13 cellular contexts compared by ENCODE assay signal in the genomic region with DNA sequence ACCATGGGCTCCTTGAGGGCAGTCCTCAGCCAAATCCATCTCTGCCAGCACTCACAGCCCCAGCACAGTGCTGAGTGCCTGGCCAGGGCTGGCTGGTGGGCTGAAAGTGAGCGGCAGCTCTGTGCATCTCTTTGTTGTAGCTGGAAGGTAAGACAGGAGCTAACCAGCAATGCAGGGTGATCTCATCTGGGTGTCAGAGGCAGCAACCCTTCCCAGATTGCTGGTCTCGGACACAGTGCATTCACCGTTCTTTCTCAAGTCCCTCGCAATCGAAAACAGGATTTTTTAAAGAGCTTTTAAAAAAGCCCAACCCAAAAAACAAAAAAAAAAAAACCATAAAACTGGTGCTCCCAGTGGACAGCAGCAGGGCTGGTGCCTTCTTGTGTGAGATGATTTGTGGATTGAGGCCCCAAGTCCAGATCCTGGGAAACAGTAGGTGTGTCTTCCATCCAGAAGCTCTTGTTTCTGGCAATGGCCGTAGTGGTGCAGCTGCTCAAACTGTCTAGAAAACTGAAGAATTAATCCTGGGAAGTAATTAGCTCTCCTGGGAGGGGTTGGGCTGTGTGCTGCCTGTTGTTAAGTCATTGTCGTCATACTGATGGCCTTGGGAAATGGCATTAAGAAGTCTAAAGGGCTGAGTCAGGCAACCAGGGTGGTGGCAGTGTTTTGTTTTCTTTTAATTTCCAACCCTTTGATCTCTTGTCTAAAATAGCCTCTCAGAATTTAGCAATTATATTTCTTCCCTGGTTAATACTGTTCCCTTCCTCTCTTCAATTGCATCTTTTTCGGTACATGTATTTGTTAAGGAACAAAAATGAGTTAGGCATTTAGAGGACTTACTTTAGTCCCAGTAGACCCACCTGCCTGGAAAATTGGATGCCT.
DNase-seq lines count a peak whose midpoint lies in the region; ATAC-seq, FAIRE-seq and TF ChIP-seq lines count a peak whose summit lies in the region.
"Had no signal": no experiment of that assay in that cellular context is flagged by ENCODE, and none has a peak within 500 bp of the region (broad histone marks: within the 10 kb centered on the region; RNA-seq: fewer than 3 reads in every experiment).

No MANE protein-coding gene starts in this region.

- no peaks in the 10 kb centered on the region for H3K9me3 Mint-ChIP-seq in nephron
- H3K9me3 Mint-ChIP-seq: stimulated activated naive B cell treated with anti-CD40 and anti-IgM and Interleukin-4, amounts not matched to agents 10 μg/mL and 1 μg/mL and 100 μg/mL, for 72 hours had no signal

- H4K8ac ChIP-seq in H1 (ENCODE audit: extremely low read depth, insufficient read depth, low read length), result peak overlapping the region; percentile 68; the same call in 1 of the 2 replicates

- H4K5ac ChIP-seq in H1 (ENCODE audit: insufficient read length, low read depth, low read length), result no peak overlapping the region

- no peak for TF ChIP-seq CTCF in H1 (IDR thresholded peaks at IDR 0.05; ENCODE audit: control extremely low read depth in 1 of 3, insufficient read depth in 1 of 3, low read depth in 1 of 3, low read length in 3 of 3)
- no peak for TF ChIP-seq CTCF in nephron (IDR thresholded peaks at IDR 0.05; ENCODE audit: unreplicated experiment in 3 of 3)
- no peak for TF ChIP-seq CTCF in SK-N-SH (IDR thresholded peaks at IDR 0.05)

- no peak overlapping the region for H3K56ac ChIP-seq in H1 (replicated peaks; ENCODE audit: insufficient read length, low read depth, low read length)

- no peak overlapping the region for H3K4ac ChIP-seq in H1 (replicated peaks; ENCODE audit: insufficient read length, low read depth, low read length)

- peaks cover 88% of the 10 kb centered on the region for H3K4me1 Mint-ChIP-seq in nephron
- H3K4me1 Mint-ChIP-seq: stimulated activated naive B cell treated with anti-CD40 and anti-IgM and Interleukin-4, amounts not matched to agents 10 μg/mL and 1 μg/mL and 100 μg/mL, for 72 hours had no signal

- no peak overlapping the region for H3K4me3 ChIP-seq in H1 (ENCODE audit: extremely low read depth in 1 of 4, insufficient read depth in 2 of 4, low read depth in 3 of 4, low read length in 4 of 4)
- H3K4me3 ChIP-seq in SK-N-SH (ENCODE audit: low read depth in 2 of 2, low read length in 1 of 2), result no peak overlapping the region

- H3K27me3 ChIP-seq in H1 (replicated peaks in 1 of 4; ENCODE audit: control insufficient read depth in 3 of 4, extremely low read depth in 1 of 4, insufficient read depth in 3 of 4, low read length in 3 of 4), result no peaks in the 10 kb centered on the region
- H3K27me3 ChIP-seq in SK-N-SH (ENCODE audit: insufficient read depth), result no peaks in the 10 kb centered on the region

- no peak overlapping the region for H3K9ac ChIP-seq in H1 (replicated peaks in 1 of 4; ENCODE audit: extremely low read depth in 1 of 4, low read depth in 3 of 4, low read length in 3 of 4)
- H3K9ac ChIP-seq in SK-N-SH, result no peak overlapping the region

- ATAC-seq in GM21367 (IDR thresholded peaks at IDR 0.05; ENCODE audit: unreplicated experiment), result no peak
- ATAC-seq in GM21526 (IDR thresholded peaks at IDR 0.05; ENCODE audit: low FRiP score, unreplicated experiment), result no peak
- ATAC-seq: stimulated activated naive B cell treated with anti-CD40 and anti-IgM and Interleukin-4, amounts not matched to agents 10 μg/mL and 1 μg/mL and 100 μg/mL, for 72 hours had no signal

- H3K23me2 ChIP-seq in H1 (ENCODE audit: low read depth, low read length), result no peaks in the 10 kb centered on the region

- no peak overlapping the region; the same call in 1 of the 2 replicates for H2BK5ac ChIP-seq in H1 (ENCODE audit: low read depth, low read length)

- H3K4me2 ChIP-seq in H1 (ENCODE audit: insufficient read depth in 1 of 2, low read depth in 2 of 2, low read length in 2 of 2) (no peak overlapping the region), SK-N-SH (no peak overlapping the region)

- CTCF ChIA-PET in H1 (lab: Charles Lee; ENCODE audit: partially characterized antibody) (interaction anchor here (1.4 to 1.5 kb wide), 2 partner anchors 21 to 50 kb away, joined by 3 read pairs; no protein-coding TSS in a partner anchor), SK-N-SH (lab: Yijun Ruan, JAX) (interaction anchor here (1.1 to 1.5 kb wide), 2 partner anchors 23 to 137 kb away, joined by 3 to 6 read pairs; no protein-coding TSS in a partner anchor)

- FAIRE-seq in H1 (lab: Jason Lieb, UNC), result no peak

- TF ChIP-seq RAD21 in H1 (IDR thresholded peaks at IDR 0.05 in 1 of 2, conservative IDR thresholded peaks at IDR 0.05 in 1 of 2; ENCODE audit: low read depth in 2 of 2, low read length in 2 of 2), result no peak
- no peak for TF ChIP-seq RAD21 in SK-N-SH (IDR thresholded peaks at IDR 0.05; ENCODE audit: low read length)

- peak overlapping the region in 1 of 3 experiments; percentile 2 for H3K4me3 Mint-ChIP-seq in nephron
- H3K4me3 Mint-ChIP-seq: stimulated activated naive B cell treated with anti-CD40 and anti-IgM and Interleukin-4, amounts not matched to agents 10 μg/mL and 1 μg/mL and 100 μg/mL, for 72 hours had no signal

- no peak overlapping the region for H3K23ac ChIP-seq in H1 (ENCODE audit: insufficient read length)

- no peaks in the 10 kb centered on the region for H3K79me1 ChIP-seq in H1 (ENCODE audit: low read depth, low read length)

- H2BK20ac ChIP-seq in H1 (ENCODE audit: low read length), result no peak overlapping the region

- no peaks in the 10 kb centered on the region for H3K9me3 ChIP-seq in H1 (ENCODE audit: insufficient read depth in 2 of 2, low read depth in 1 of 2, low read length in 1 of 2)
- no peaks in the 10 kb centered on the region for H3K9me3 ChIP-seq in SK-N-SH

- TF ChIP-seq EP300 in H1 (IDR thresholded peaks at IDR 0.05; ENCODE audit: borderline replicate concordance in 1 of 2, low read depth in 2 of 2, low read length in 2 of 2) (no peak), SK-N-SH (IDR thresholded peaks at IDR 0.05; ENCODE audit: borderline replicate concordance in 1 of 2, low read depth in 1 of 2, low read length in 1 of 2) (no peak)

- H3K79me2 ChIP-seq in H1 (ENCODE audit: control insufficient read depth in 1 of 2, insufficient read depth in 2 of 2, low read length in 2 of 2) (no peaks in the 10 kb centered on the region), SK-N-SH (ENCODE audit: insufficient read depth) (no peaks in the 10 kb centered on the region)

- H2BK15ac ChIP-seq in H1 (ENCODE audit: low read length), result no peak overlapping the region

- DNase-seq in COR-L47 (lab: John Stamatoyannopoulos, UW) (peak; percentile 70), NCI-H2081 treated with DMSO at 0.1 percent for 48 hours (lab: John Stamatoyannopoulos, UW) (peak; percentile 69), H1 (ENCODE audit: low read depth in 1 of 2, low spot score in 2 of 2) (no peak), SIG-M5 (lab: John Stamatoyannopoulos, UW) (no peak), SK-N-SH (no peak)
- DNase-seq: AML-193; mesendoderm; stimulated activated CD4-positive, alpha-beta T cell treated with anti-CD3 and anti-CD28 coated beads, Interleukin-15, amount 100 ng/mL, for 24 hours; stimulated activated naive B cell treated with anti-CD40 and anti-IgM and Interleukin-4, amounts not matched to agents 10 μg/mL and 1 μg/mL and 100 μg/mL, for 72 hours; T-helper 9 cell had no signal

- H2AFZ ChIP-seq in H1 (ENCODE audit: low read length), result no peak overlapping the region
- H2AFZ ChIP-seq in SK-N-SH (ENCODE audit: low read depth), result no peak overlapping the region

- no peaks in the 10 kb centered on the region for H3K36me3 Mint-ChIP-seq in nephron (ENCODE audit: low read depth)
- H3K36me3 Mint-ChIP-seq: stimulated activated naive B cell treated with anti-CD40 and anti-IgM and Interleukin-4, amounts not matched to agents 10 μg/mL and 1 μg/mL and 100 μg/mL, for 72 hours had no signal

- H3K27ac ChIP-seq in H1 (ENCODE audit: low read depth, low read length), result no peak overlapping the region
- H3K27ac ChIP-seq in SK-N-SH (ENCODE audit: low read depth in 2 of 2, low read length in 1 of 2), result no peak overlapping the region

- H3K14ac ChIP-seq in H1 (ENCODE audit: insufficient read length), result no peak overlapping the region

- H3K9me2 ChIP-seq in SK-N-SH, result no peaks in the 10 kb centered on the region

- H3K27me3 Mint-ChIP-seq in nephron (ENCODE audit: low read depth), result peaks cover 19% of the 10 kb centered on the region

- H2BK120ac ChIP-seq in H1 (replicated peaks; ENCODE audit: low read depth, low read length), result no peak overlapping the region

- no peak overlapping the region for H3K18ac ChIP-seq in H1 (ENCODE audit: extremely low read depth, low read length)

- POLR2A ChIA-PET in H1 (lab: Charles Lee; ENCODE audit: partially characterized antibody), result no interaction called here
- POLR2A ChIA-PET in SK-N-SH (lab: Yijun Ruan, JAX), result no interaction called here

- H4K20me1 ChIP-seq in H1 (replicated peaks in 1 of 2; ENCODE audit: control insufficient read depth in 1 of 2, insufficient read depth in 2 of 2, low read length in 2 of 2) (no peaks in the 10 kb centered on the region), SK-N-SH (ENCODE audit: insufficient read depth) (no peaks in the 10 kb centered on the region)

- H2AK5ac ChIP-seq in H1 (ENCODE audit: low read depth, low read length), result no peak overlapping the region

- H3K36me3 ChIP-seq in H1 (ENCODE audit: control insufficient read depth in 2 of 4, insufficient read depth in 4 of 4, low read length in 3 of 4), result no peaks in the 10 kb centered on the region
- no peaks in the 10 kb centered on the region for H3K36me3 ChIP-seq in SK-N-SH (replicated peaks in 1 of 2; ENCODE audit: control insufficient read depth in 1 of 2, insufficient read depth in 2 of 2, low read length in 1 of 2)

- TF ChIP-seq POLR2A in H1 (IDR thresholded peaks at IDR 0.05; ENCODE audit: control extremely low read depth in 1 of 2, low read depth in 2 of 2, low read length in 2 of 2), result no peak

- H3K27ac Mint-ChIP-seq in nephron, result peak overlapping the region; percentile 28 to 90 (median 75)
- H3K27ac Mint-ChIP-seq: stimulated activated naive B cell treated with anti-CD40 and anti-IgM and Interleukin-4, amounts not matched to agents 10 μg/mL and 1 μg/mL and 100 μg/mL, for 72 hours had no signal

- no peaks in the 10 kb centered on the region; a peak in 1 of 7 replicates for H3K4me1 ChIP-seq in H1 (replicated peaks in 1 of 4; ENCODE audit: control insufficient read depth in 3 of 4, insufficient read depth in 4 of 4, low read length in 3 of 4)
- peaks cover 30 to 48% of the 10 kb centered on the region in 2 experiments; a peak in 2 of 4 replicates for H3K4me1 ChIP-seq in SK-N-SH (ENCODE audit: control insufficient read depth in 1 of 2, insufficient read depth in 2 of 2, low read depth in 1 of 2, low read length in 1 of 2)

- no peak overlapping the region for H4K91ac ChIP-seq in H1 (replicated peaks; ENCODE audit: insufficient read length, low read length)

- H2BK12ac ChIP-seq in H1 (ENCODE audit: low read depth, low read length), result no peak overlapping the region

- WGBS in H1 (ENCODE audit: extremely low coverage in 1 of 2, insufficient coverage in 1 of 2, insufficient read length in 1 of 2, insufficient replicate concordance in 2 of 2, low coverage in 1 of 2, low lambda C conversion rate in 2 of 2, missing lambda C conversion rate in 1 of 2), 2 experiments, result 90% methylated on average over 8 of the region's 8 CpGs; no CpG with 5 or more reads in 1 of the 2 experiments
- 85% methylated on average over 8 of the region's 8 CpGs for WGBS in SK-N-SH (ENCODE audit: low lambda C conversion rate)

- H3F3A ChIP-seq in SK-N-SH (replicated peaks; ENCODE audit: insufficient read depth), result no peaks in the 10 kb centered on the region

TF ChIP-seq in SK-N-SH, 30 proteins besides CTCF, POLR2A, EP300 and RAD21 (continues in another document):
- no peak for TF ChIP-seq NFIC (IDR thresholded peaks at IDR 0.05; ENCODE audit: borderline replicate concordance)

Comparison
In these comparisons a context has a peak if more than half of its experiments do, and no peak if none do; other contexts are left out.
1. DNase-seq: peak in COR-L47 (single experiment) and NCI-H2081 treated with DMSO at 0.1 percent for 48 hours (single experiment); none in H1 (0 of 2), SIG-M5 (single experiment) and SK-N-SH (single experiment).